28 cellular contexts compared by ENCODE assay signal in the genomic region with DNA sequence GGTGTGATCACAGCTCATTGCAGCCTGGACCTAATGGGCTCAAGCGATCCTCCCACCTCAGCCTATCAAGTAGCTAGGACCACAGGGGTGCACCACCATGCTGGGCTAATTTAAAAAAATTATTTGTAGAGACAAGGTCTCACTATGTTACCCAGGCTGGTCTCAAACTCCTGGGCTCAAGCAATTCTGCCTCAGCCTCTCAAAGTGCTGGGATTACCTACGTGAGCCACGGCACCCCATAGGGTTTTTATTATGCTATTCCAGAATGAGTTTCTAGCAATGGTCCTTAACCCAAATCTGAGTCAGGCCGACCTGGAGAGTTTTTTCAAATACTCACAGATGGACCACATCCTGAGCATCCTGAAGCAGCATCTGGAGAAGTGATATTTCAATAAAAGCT.
"Had no signal": no experiment of that assay in that cellular context is flagged by ENCODE, and none has a peak within 500 bp of the region (broad histone marks: within the 10 kb centered on the region; RNA-seq: fewer than 3 reads in every experiment).

No MANE protein-coding gene starts in this region.

- H3K27me3 ChIP-seq: hepatocyte, left lung, neutrophil, right atrium auricular region, right lobe of liver, suprapubic skin, tibial artery, upper lobe of right lung had no signal

- H3K36me3 Mint-ChIP-seq: stimulated activated effector memory CD8-positive, alpha-beta T cell treated with anti-CD3 and anti-CD28 coated beads, Interleukin-12 subunit alpha, Interleukin-12 subunit beta, amount 100 ng/mL, for 72 hours had no signal

- DNase-seq: kidney glomerular epithelial cell; left cardiac atrium; left lung; lower lobe of right lung; mammary epithelial cell; mesenchymal stem cell; naive thymus-derived CD8-positive, alpha-beta T cell; occipital lobe; psoas muscle; right lobe of liver; stimulated activated CD4-positive, alpha-beta T cell treated with anti-CD3 and anti-CD28 coated beads, Interleukin-1b, Interleukin-23, amount 100 ng/mL, for 48 hours; stimulated activated CD4-positive, alpha-beta T cell treated with anti-CD3 and anti-CD28 coated beads, Interleukin-2, amount 100 ng/mL, for 48 hours; stimulated activated naive CD4-positive, alpha-beta T cell; tibial artery; trophoblast cell; upper lobe of right lung had no signal

- H3K4me1 Mint-ChIP-seq: nephron; neural crest cell; stimulated activated effector memory CD8-positive, alpha-beta T cell treated with anti-CD3 and anti-CD28 coated beads, Interleukin-12 subunit alpha, Interleukin-12 subunit beta, amount 100 ng/mL, for 72 hours had no signal

- H2AFZ ChIP-seq: hepatocyte, parathyroid adenoma had no signal

- H3K4me1 ChIP-seq: left lung, lower lobe of right lung, parathyroid adenoma, psoas muscle, right atrium auricular region, right lobe of liver, suprapubic skin, tibial artery, upper lobe of right lung had no signal

- H3K27ac ChIP-seq: hepatocyte, left lung, lower lobe of right lung, neutrophil, parathyroid adenoma, psoas muscle, right atrium auricular region, right lobe of liver, suprapubic skin, thoracic aorta, tibial artery, upper lobe of right lung had no signal

- H3K9me3 ChIP-seq: lower lobe of right lung, neutrophil, psoas muscle, right atrium auricular region, right lobe of liver, suprapubic skin, thoracic aorta, tibial artery, upper lobe of right lung had no signal

- H3K27ac Mint-ChIP-seq: naive thymus-derived CD8-positive, alpha-beta T cell; nephron; stimulated activated effector memory CD8-positive, alpha-beta T cell treated with anti-CD3 and anti-CD28 coated beads, Interleukin-12 subunit alpha, Interleukin-12 subunit beta, amount 100 ng/mL, for 72 hours; stimulated activated naive CD8-positive, alpha-beta T cell treated with anti-CD3 and anti-CD28 coated beads, Interleukin-15, Interleukin-2, amounts not matched to agents 100 ng/mL and 50 ng/mL, for 24 hours had no signal

- H3K4me3 ChIP-seq: hepatocyte, left lung, lower lobe of right lung, psoas muscle, right atrium auricular region, right lobe of liver, smooth muscle cell, suprapubic skin, thoracic aorta, tibial artery, upper lobe of right lung had no signal

- H3K4me2 ChIP-seq: hepatocyte, smooth muscle cell had no signal

- H3K9me3 Mint-ChIP-seq: stimulated activated naive CD8-positive, alpha-beta T cell treated with anti-CD3 and anti-CD28 coated beads, Interleukin-15, Interleukin-2, amounts not matched to agents 100 ng/mL and 50 ng/mL, for 24 hours had no signal

- H3K36me3 ChIP-seq: lower lobe of right lung, neutrophil, suprapubic skin, thoracic aorta, tibial artery, upper lobe of right lung had no signal

- H3K4me3 Mint-ChIP-seq: naive thymus-derived CD8-positive, alpha-beta T cell; nephron; neural crest cell; stimulated activated effector memory CD8-positive, alpha-beta T cell treated with anti-CD3 and anti-CD28 coated beads, Interleukin-12 subunit alpha, Interleukin-12 subunit beta, amount 100 ng/mL, for 72 hours; stimulated activated naive CD8-positive, alpha-beta T cell treated with anti-CD3 and anti-CD28 coated beads, Interleukin-15, Interleukin-2, amounts not matched to agents 100 ng/mL and 50 ng/mL, for 24 hours had no signal

- FAIRE-seq: keratinocyte had no signal

- H3K9ac ChIP-seq: parathyroid adenoma had no signal

- H3K27me3 Mint-ChIP-seq: naive thymus-derived CD8-positive, alpha-beta T cell; stimulated activated naive CD8-positive, alpha-beta T cell treated with anti-CD3 and anti-CD28 coated beads, Interleukin-15, Interleukin-2, amounts not matched to agents 100 ng/mL and 50 ng/mL, for 24 hours had no signal

- H3K79me2 ChIP-seq: hepatocyte, parathyroid adenoma had no signal
